Comparison of ENCODE assay signal across 8 cellular contexts in the genomic region with DNA sequence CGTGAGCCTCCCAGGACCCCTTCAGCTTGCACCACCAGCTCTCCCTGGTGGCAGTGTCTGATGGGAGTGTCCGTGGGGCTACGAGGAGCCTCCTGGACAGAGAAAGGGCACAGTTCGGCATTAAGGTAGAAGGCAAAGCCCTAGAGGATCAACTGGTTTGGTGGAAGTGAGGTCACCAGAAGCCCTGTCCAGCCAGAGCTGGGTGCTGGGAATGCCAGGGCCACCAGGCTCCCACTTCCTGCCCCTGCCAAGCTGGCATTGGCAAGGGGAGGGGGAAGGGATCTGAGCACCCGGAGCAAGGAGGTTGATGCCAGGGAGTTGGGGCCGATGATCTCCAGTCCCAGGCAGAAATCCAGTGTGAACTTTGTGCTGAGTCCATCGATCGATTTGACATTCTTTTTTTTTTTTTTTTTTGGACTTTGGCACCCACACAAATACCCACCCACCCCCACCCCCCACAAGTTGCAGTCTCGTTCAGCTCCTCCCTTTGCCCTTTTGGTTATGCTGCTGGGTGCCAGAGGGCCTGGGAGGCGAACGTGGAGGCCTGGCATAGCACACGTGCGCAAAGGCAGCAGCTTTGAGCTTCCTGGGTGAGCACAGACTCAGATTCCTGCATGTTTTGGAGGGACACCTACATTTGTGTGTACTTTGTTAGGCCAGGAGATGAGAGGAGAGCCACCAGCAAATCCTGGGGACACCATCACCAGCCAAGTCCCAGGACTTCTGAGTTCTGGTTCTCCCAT. TPM values are rescaled to one million over a fixed set of nuclear protein-coding genes. Genes with fewer than 3 reads are reported as not detected.
DNase-seq lines count a peak whose midpoint lies in the region; ATAC-seq and TF ChIP-seq lines count a peak whose summit lies in the region.

No MANE protein-coding gene starts in this region.

- H3K27ac ChIP-seq in OCI-LY7 (ENCODE audit: low read depth, low read length, poor library complexity, severe bottlenecking), result no peak overlapping the region
- no peak overlapping the region for H3K27ac ChIP-seq in WERI-Rb-1

- H3K9me3 Mint-ChIP-seq in Caco-2 (ENCODE audit: unreplicated experiment) (peaks cover 10% of the 10 kb centered on the region), osteocyte (ENCODE audit: unreplicated experiment) (no peaks in the 10 kb centered on the region)

- H3K36me3 ChIP-seq in Caco-2 (ENCODE audit: control insufficient read depth, insufficient read depth, low read length) (peaks cover 8% of the 10 kb centered on the region; the same call in 1 of the 2 replicates), OCI-LY7 (ENCODE audit: insufficient read depth, low read length) (peaks cover 27% of the 10 kb centered on the region), WERI-Rb-1 (peaks cover 43% of the 10 kb centered on the region)

- peaks cover 11% of the 10 kb centered on the region; the same call in 1 of the 2 replicates for H4K20me1 ChIP-seq in OCI-LY7 (ENCODE audit: insufficient read depth, low read length)

- H3K36me3 Mint-ChIP-seq in Caco-2 (ENCODE audit: insufficient read depth, unreplicated experiment) (peaks cover 59% of the 10 kb centered on the region), osteocyte (ENCODE audit: unreplicated experiment) (peaks cover 17% of the 10 kb centered on the region)

- peak overlapping the region; percentile 87 for H3K4me2 ChIP-seq in OCI-LY7 (ENCODE audit: low read length)

- peak overlapping the region; percentile 99 for H3K4me3 ChIP-seq in Caco-2 (ENCODE audit: low read depth, low read length)
- H3K4me3 ChIP-seq in OCI-LY7 (ENCODE audit: low read depth, low read length, poor library complexity, severe bottlenecking), result peak overlapping the region; percentile 86
- peak overlapping the region; percentile 99 for H3K4me3 ChIP-seq in epithelial cell of proximal tubule (ENCODE audit: low read depth, low read length)
- no peak overlapping the region for H3K4me3 ChIP-seq in WERI-Rb-1 (ENCODE audit: low read depth, low read length)

- H3K27me3 Mint-ChIP-seq in Caco-2 (ENCODE audit: insufficient read depth, unreplicated experiment) (no peaks in the 10 kb centered on the region), osteocyte (ENCODE audit: unreplicated experiment) (no peaks in the 10 kb centered on the region)

- H3K4me1 ChIP-seq in Caco-2 (peaks cover 54% of the 10 kb centered on the region), OCI-LY7 (ENCODE audit: insufficient read depth, low read length, poor library complexity, severe bottlenecking) (peaks cover 29% of the 10 kb centered on the region)

- BruUV-seq in Caco-2 (replicated peaks; lab: Mats Ljungman, UMichigan) (no TSS peak), OCI-LY7 (replicated peaks; lab: Mats Ljungman, UMichigan) (no TSS peak)

- TF ChIP-seq CTCF in Caco-2 (IDR thresholded peaks at IDR 0.05; ENCODE audit: insufficient read depth in 1 of 2, low read depth in 1 of 2, low read length in 1 of 2, severe bottlenecking in 1 of 2, unreplicated experiment in 1 of 2) (peak in 1 of 2 experiments; percentile 3), OCI-LY7 (conservative IDR thresholded peaks at IDR 0.05; ENCODE audit: low read length) (no peak), epithelial cell of proximal tubule (conservative IDR thresholded peaks at IDR 0.05; ENCODE audit: low read depth, low read length) (no peak), osteocyte (IDR thresholded peaks at IDR 0.05) (no peak), WERI-Rb-1 (IDR thresholded peaks at IDR 0.05; ENCODE audit: low read depth, low read length) (no peak)

- peaks cover 26% of the 10 kb centered on the region; the same call in 1 of the 2 replicates for H3K79me2 ChIP-seq in OCI-LY7 (ENCODE audit: insufficient read depth, low read depth, low read length)

- ATAC-seq in sciatic nerve, result no peak
- no peak for ATAC-seq in GM19324 (IDR thresholded peaks at IDR 0.05; ENCODE audit: low FRiP score, unreplicated experiment)

- H3K9me3 ChIP-seq in Caco-2 (no peaks in the 10 kb centered on the region), OCI-LY7 (ENCODE audit: low read length) (no peaks in the 10 kb centered on the region), WERI-Rb-1 (ENCODE audit: severe bottlenecking) (no peaks in the 10 kb centered on the region)

- DNase-seq in Caco-2 (peak in 1 of 2 experiments; percentile 55), OCI-LY7 (ENCODE audit: low spot score) (no peak), epithelial cell of proximal tubule (ENCODE audit: low read depth) (no peak), osteocyte (ENCODE audit: extremely low spot score, unreplicated experiment) (no peak), WERI-Rb-1 (no peak), sciatic nerve (ENCODE audit: low spot score) (no peak), NCI-H69 (lab: John Stamatoyannopoulos, UW) (no peak)

- intact Hi-C loops in Caco-2 (cut with micrococcal nuclease; ENCODE audit: unreplicated experiment), result no loop called here
- intact Hi-C loops in OCI-LY7 (cut with micrococcal nuclease; ENCODE audit: unreplicated experiment), result no loop called here
- intact Hi-C loops in sciatic nerve (cut with DNase I), result no loop called here

- H3K4me3 Mint-ChIP-seq in Caco-2 (ENCODE audit: unreplicated experiment) (peak overlapping the region; percentile 98), osteocyte (ENCODE audit: unreplicated experiment) (peak overlapping the region; percentile 98)

- H3K27me3 ChIP-seq in Caco-2 (replicated peaks; ENCODE audit: control insufficient read depth, insufficient read depth, low read length) (no peaks in the 10 kb centered on the region), WERI-Rb-1 (ENCODE audit: insufficient read depth, low read depth, severe bottlenecking) (no peaks in the 10 kb centered on the region)

- H3K4me1 Mint-ChIP-seq in Caco-2 (ENCODE audit: low read depth, unreplicated experiment) (peaks cover 49% of the 10 kb centered on the region), osteocyte (ENCODE audit: unreplicated experiment) (peaks cover 60% of the 10 kb centered on the region)

- H2AFZ ChIP-seq in OCI-LY7 (ENCODE audit: low read length), result no peak overlapping the region

- CTCF ChIA-PET in Caco-2 (lab: Charles Lee), result interaction anchor here (0.7 to 8.1 kb wide), 9 partner anchors 8 to 774 kb away, joined by 6 to 102 read pairs (median 13); a partner anchor contains a TSS
- CTCF ChIA-PET in OCI-LY7 (lab: Charles Lee; ENCODE audit: unreplicated experiment), result interaction anchor here (1.6 kb wide), 1 partner anchor 25 kb away, joined by 6 read pairs; a partner anchor contains a TSS

- peak overlapping the region; percentile 87 for H3K27ac Mint-ChIP-seq in Caco-2 (ENCODE audit: unreplicated experiment)
- H3K27ac Mint-ChIP-seq in osteocyte (ENCODE audit: unreplicated experiment), result peak overlapping the region; percentile 82

- POLR2A ChIA-PET in Caco-2 (lab: Charles Lee), result interaction anchor here (0.6 to 2.4 kb wide), 9 partner anchors 9 to 359 kb away, joined by 3 to 40 read pairs (median 8); a partner anchor contains a TSS
- POLR2A ChIA-PET in OCI-LY7 (lab: Charles Lee), result interaction anchor here (0.6 to 2.1 kb wide), 7 partner anchors 8 to 93 kb away, joined by 3 to 8 read pairs (median 4); no protein-coding TSS in a partner anchor

- no peaks in the 10 kb centered on the region for H3K9me2 ChIP-seq in OCI-LY7 (ENCODE audit: insufficient read depth, low read length)

RNA-seq across cellular contexts. Expression of a gene that starts 2.1 kb away (rescaled TPM):
- total RNA-seq in Caco-2 (2022), result 204 and 218 TPM in 2 replicates
- total RNA-seq in OCI-LY7 (2014; rRNA removed; shearing (Covaris generic)), result 73.2 and 86.1 TPM in 2 replicates
- total RNA-seq in OCI-LY7 (2022), result 116 and 122 TPM in 2 replicates
- 45.1 and 64.6 TPM in 2 replicates for total RNA-seq in epithelial cell of proximal tubule
- total RNA-seq in osteocyte, result 117 and 125 TPM in 2 replicates
- 39.0 TPM for total RNA-seq in sciatic nerve

RNA-seq across cellular contexts. Expression of a gene that starts 13.4 kb away (rescaled TPM):
- total RNA-seq in Caco-2 (2022) (12.3 and 14.8 TPM in 2 replicates), OCI-LY7 (2022) (12.7 and 18.9 TPM in 2 replicates), epithelial cell of proximal tubule (0.14 TPM in 1 of 2 replicates, not detected in the other), osteocyte (not detected in 2 replicates), sciatic nerve (3.6 TPM)
- 2.8 and 6.3 TPM in 2 replicates for total RNA-seq in OCI-LY7 (2014; rRNA removed; shearing (Covaris generic))

RNA-seq across cellular contexts. Expression of a gene that starts 25.6 kb away (rescaled TPM):
- total RNA-seq in Caco-2 (2022) (84.5 and 89.5 TPM in 2 replicates), OCI-LY7 (2022) (87.9 and 89.0 TPM in 2 replicates), epithelial cell of proximal tubule (18.2 and 24.5 TPM in 2 replicates), osteocyte (48.6 and 52.5 TPM in 2 replicates), sciatic nerve (50.3 TPM)
- total RNA-seq in OCI-LY7 (2014; rRNA removed; shearing (Covaris generic)), result 77.2 and 99.3 TPM in 2 replicates

RNA-seq across cellular contexts. Expression of a gene that starts 37.8 kb away (rescaled TPM):
- total RNA-seq in Caco-2 (2022) (2.2 and 2.4 TPM in 2 replicates), OCI-LY7 (2022) (not detected in 2 replicates), epithelial cell of proximal tubule (not detected in 2 replicates), osteocyte (not detected in 2 replicates), sciatic nerve (2.5 TPM)
- total RNA-seq in OCI-LY7 (2014; rRNA removed; shearing (Covaris generic)), result not detected in 2 replicates
